ENCODE assay signal across 1 cellular context in genomic region chr12:52221912-52222457, GRCh38.
TF ChIP-seq lines count a peak whose summit lies in the region.

No MANE protein-coding gene starts in this region.

TF ChIP-seq in HepG2, 621 proteins besides CTCF, POLR2A, EP300 and RAD21 (continued from another document):
- TF ChIP-seq TAF1 (CRISPR knock-in tag; IDR thresholded peaks at IDR 0.05) (no peak), GATAD2A (CRISPR knock-in tag; IDR thresholded peaks at IDR 0.05) (no peak), SOX13 (IDR thresholded peaks at IDR 0.05) (no peak), SOX13 (CRISPR knock-in tag; conservative IDR thresholded peaks at IDR 0.05 in 1 of 2, IDR thresholded peaks at IDR 0.05 in 1 of 2) (no peak), HIC2 (CRISPR knock-in tag; IDR thresholded peaks at IDR 0.05; ENCODE audit: low read depth) (no peak), ZNF841 (CRISPR knock-in tag; IDR thresholded peaks at IDR 0.05; ENCODE audit: borderline replicate concordance) (no peak), SNAI1 (CRISPR knock-in tag; IDR thresholded peaks at IDR 0.05; ENCODE audit: borderline replicate concordance) (no peak), ZNF512B (CRISPR knock-in tag; IDR thresholded peaks at IDR 0.05; ENCODE audit: borderline replicate concordance) (no peak), SUZ12 (IDR thresholded peaks at IDR 0.05; ENCODE audit: low read depth, low read length) (no peak), NR2F2 (IDR thresholded peaks at IDR 0.05; ENCODE audit: borderline replicate concordance, low read depth) (no peak), ZNF674 (CRISPR knock-in tag; IDR thresholded peaks at IDR 0.05; ENCODE audit: low read depth) (no peak), ZNF512 (CRISPR knock-in tag; IDR thresholded peaks at IDR 0.05) (no peak), HHEX (CRISPR knock-in tag; IDR thresholded peaks at IDR 0.05) (no peak), CREB3 (CRISPR knock-in tag; IDR thresholded peaks at IDR 0.05) (no peak), ZNF850 (CRISPR knock-in tag; conservative IDR thresholded peaks at IDR 0.05) (no peak), GABPB1 (CRISPR knock-in tag; IDR thresholded peaks at IDR 0.05) (no peak)
TF ChIP-seq in HepG2: peak in this region for 0.
